1 cellular context compared by ENCODE assay signal in the genomic region with DNA sequence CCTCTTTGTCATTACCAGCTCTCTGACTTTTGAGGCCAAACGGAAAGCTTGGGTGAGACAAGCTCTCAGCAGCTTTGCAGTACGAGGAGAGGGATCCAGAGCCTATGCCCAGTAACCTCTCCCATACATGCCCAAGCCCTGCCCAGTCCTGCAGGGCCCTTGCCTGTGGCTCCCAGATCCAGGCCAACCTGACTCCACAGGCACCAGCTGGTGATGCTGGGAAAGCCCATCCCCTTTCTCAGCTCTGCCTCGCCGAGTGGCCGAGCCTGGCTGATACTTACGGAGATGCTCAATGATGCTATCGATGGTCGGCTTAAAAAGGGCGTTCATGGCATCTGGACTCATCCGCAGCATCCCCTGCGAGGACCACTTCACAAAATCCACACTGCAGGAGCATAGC.
TF ChIP-seq lines count a peak whose summit lies in the region.

No MANE protein-coding gene starts in this region.

TF ChIP-seq in GM23338, 12 proteins besides CTCF, POLR2A, EP300 and RAD21 (continued from another document):
- TF ChIP-seq ZNF462 (CRISPR knock-in tag; IDR thresholded peaks at IDR 0.05) (no peak), EZH2 (IDR thresholded peaks at IDR 0.05; ENCODE audit: low read depth, unreplicated experiment) (no peak), POLR2AphosphoS5 (IDR thresholded peaks at IDR 0.05; ENCODE audit: low read depth) (no peak), JUNB (IDR thresholded peaks at IDR 0.05; ENCODE audit: unreplicated experiment) (no peak), ZNF114 (CRISPR knock-in tag; IDR thresholded peaks at IDR 0.05) (no peak), ZNF331 (CRISPR knock-in tag; IDR thresholded peaks at IDR 0.05; ENCODE audit: low read depth) (no peak)
- TF ChIP-seq, protein P1, sequence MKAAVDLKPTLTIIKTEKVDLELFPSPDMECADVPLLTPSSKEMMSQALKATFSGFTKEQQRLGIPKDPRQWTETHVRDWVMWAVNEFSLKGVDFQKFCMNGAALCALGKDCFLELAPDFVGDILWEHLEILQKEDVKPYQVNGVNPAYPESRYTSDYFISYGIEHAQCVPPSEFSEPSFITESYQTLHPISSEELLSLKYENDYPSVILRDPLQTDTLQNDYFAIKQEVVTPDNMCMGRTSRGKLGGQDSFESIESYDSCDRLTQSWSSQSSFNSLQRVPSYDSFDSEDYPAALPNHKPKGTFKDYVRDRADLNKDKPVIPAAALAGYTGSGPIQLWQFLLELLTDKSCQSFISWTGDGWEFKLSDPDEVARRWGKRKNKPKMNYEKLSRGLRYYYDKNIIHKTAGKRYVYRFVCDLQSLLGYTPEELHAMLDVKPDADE (IDR thresholded peaks at IDR 0.05): no peak
